In genomic region chr20:12594410-12595130, GRCh38 we compare ENCODE assay signal across 1 cellular context.
TF ChIP-seq lines count a peak whose summit lies in the region.

No MANE protein-coding gene starts in this region.

TF ChIP-seq in SK-N-SH, 30 proteins besides CTCF, POLR2A, EP300 and RAD21 (continued from another document):
- TF ChIP-seq MAX (IDR thresholded peaks at IDR 0.05; ENCODE audit: low read depth) (no peak), FOSL2 (IDR thresholded peaks at IDR 0.05; ENCODE audit: borderline replicate concordance, low read depth) (no peak), RFX5 (IDR thresholded peaks at IDR 0.05; ENCODE audit: low read length) (no peak), ZBTB33 (IDR thresholded peaks at IDR 0.05; ENCODE audit: borderline replicate concordance, low read depth) (no peak), JUND (IDR thresholded peaks at IDR 0.05) (no peak), TAF1 (IDR thresholded peaks at IDR 0.05; ENCODE audit: borderline replicate concordance, low read depth, low read length) (no peak), SIN3A (IDR thresholded peaks at IDR 0.05; ENCODE audit: borderline replicate concordance, low read depth, low read length) (no peak), RCOR1 (IDR thresholded peaks at IDR 0.05; ENCODE audit: low read length) (no peak), USF2 (IDR thresholded peaks at IDR 0.05; ENCODE audit: borderline replicate concordance, low read depth, low read length) (no peak), YY1 (IDR thresholded peaks at IDR 0.05; ENCODE audit: low read depth) (no peak), IRF3 (IDR thresholded peaks at IDR 0.05; ENCODE audit: low read depth, low read length) (no peak), USF1 (IDR thresholded peaks at IDR 0.05; ENCODE audit: borderline replicate concordance, low read depth) (no peak)
TF ChIP-seq in SK-N-SH: peak in this region for 0.
